Comparison of ENCODE assay signal across 2 cellular contexts in genomic region chr12:72274926-72275325, GRCh38.
TF ChIP-seq lines count a peak whose summit lies in the region.

No MANE protein-coding gene starts in this region.

TF ChIP-seq in HEK293T, 16 proteins besides CTCF, POLR2A, EP300 and RAD21 (continued from another document):
- no peak for TF ChIP-seq PKNOX1 (IDR thresholded peaks at IDR 0.05)
TF ChIP-seq in HEK293T: peak in this region for 0.

TF ChIP-seq in SK-N-SH treated with all-trans-retinoic acid at 6 μM for 48 hours, 23 proteins besides CTCF, POLR2A, EP300 and RAD21 (continued from another document):
- TF ChIP-seq TCF4 (CRISPR knock-in tag; IDR thresholded peaks at IDR 0.05; ENCODE audit: borderline replicate concordance), result no peak
- no peak for TF ChIP-seq ISL1 (CRISPR knock-in tag; IDR thresholded peaks at IDR 0.05)
